In the genomic region with DNA sequence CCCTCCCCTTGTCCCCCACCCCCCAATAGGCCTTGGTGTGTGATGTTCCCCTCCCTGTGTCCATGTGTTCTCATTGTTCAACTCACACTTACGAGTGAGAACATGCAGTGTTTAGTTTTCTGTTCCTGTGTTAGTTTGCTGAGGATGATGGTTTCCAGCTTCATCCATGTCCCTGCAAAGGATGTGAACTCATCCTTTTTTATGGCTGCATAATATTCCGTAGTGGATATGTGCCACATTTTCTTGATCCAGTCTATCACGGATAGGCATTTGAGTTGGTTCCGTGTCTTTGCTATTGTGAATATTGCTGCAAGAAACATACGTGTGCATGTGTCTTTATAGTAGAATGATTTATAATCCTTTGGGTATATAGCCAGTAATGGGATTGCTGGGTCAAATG, we compare ENCODE assay signal across 2 cellular contexts. TPM values are rescaled to one million over a fixed set of nuclear protein-coding genes. Genes with fewer than 3 reads are reported as not detected.
"Had no signal": no experiment of that assay in that cellular context is flagged by ENCODE, and none has a peak within 500 bp of the region (broad histone marks: within the 10 kb centered on the region; RNA-seq: fewer than 3 reads in every experiment).

No MANE protein-coding gene starts in this region.

RNA-seq across cellular contexts. Expression of gene ACTG2, which starts 14.8 kb away (rescaled TPM):
- total RNA-seq: natural killer cell had no signal
- polyA plus RNA-seq: immature natural killer cell had no signal
